9 cellular contexts compared by ENCODE assay signal in genomic region chr18:22170421-22171262, GRCh38. TPM values are rescaled to one million over a fixed set of nuclear protein-coding genes. Genes with fewer than 3 reads are reported as not detected.
A peak's percentile ranks its signal among the peaks of the same experiment; 100 is the strongest.
DNase-seq lines count a peak whose midpoint lies in the region; ATAC-seq, FAIRE-seq and TF ChIP-seq lines count a peak whose summit lies in the region.
"Had no signal": no experiment of that assay in that cellular context is flagged by ENCODE, and none has a peak within 500 bp of the region (broad histone marks: within the 10 kb centered on the region; RNA-seq: fewer than 3 reads in every experiment).

No MANE protein-coding gene starts in this region.

- ATAC-seq in HepG2: peak; percentile 62

- no peak overlapping the region for H3K27ac ChIP-seq in HepG2 (ENCODE audit: extremely low read length, insufficient read depth, low read length)
- H3K27ac ChIP-seq in thymus (ENCODE audit: low read depth): peak overlapping the region; percentile 31

- H3K9ac ChIP-seq in HepG2 (ENCODE audit: insufficient read depth, low read depth, low read length): peak overlapping the region; percentile 72

- BruUV-seq in HepG2 (replicated peaks; lab: Mats Ljungman, UMichigan): no TSS peak

- peaks cover 47% of the 10 kb centered on the region for H3K4me1 ChIP-seq in HepG2 (ENCODE audit: insufficient read depth, low read length)
- peaks cover 3% of the 10 kb centered on the region for H3K4me1 ChIP-seq in thymus (ENCODE audit: control insufficient read depth, insufficient read depth, low read length)

- TF ChIP-seq EP300 in HepG2 (IDR thresholded peaks at IDR 0.05; ENCODE audit: low read depth in 2 of 2, low read length in 2 of 2) (no peak), HepG2 (CRISPR knock-in tag; IDR thresholded peaks at IDR 0.05; ENCODE audit: borderline replicate concordance) (no peak)

- no peaks in the 10 kb centered on the region for H3K9me3 ChIP-seq in HepG2 (ENCODE audit: low read length)
- peaks cover 1% of the 10 kb centered on the region for H3K9me3 ChIP-seq in thymus (ENCODE audit: control insufficient read depth)

- POLR2A ChIA-PET in HepG2 (lab: Yijun Ruan, JAX): interaction anchor here (0.5 to 1.8 kb wide), 3 partner anchors 24 to 151 kb away, joined by 3 to 6 read pairs (median 4); no protein-coding TSS in a partner anchor

- TF ChIP-seq RAD21 in HepG2 (CRISPR knock-in tag; IDR thresholded peaks at IDR 0.05): no peak

- peak overlapping the region; percentile 87 for H3K4me2 ChIP-seq in HepG2 (ENCODE audit: low read depth, low read length)

- peak; percentile 66 for DNase-seq in NCI-H69 (lab: John Stamatoyannopoulos, UW)
- DNase-seq in cardiac fibroblast (ENCODE audit: low read depth in 2 of 2): peak; percentile 77 to 78
- peak; percentile 13 for DNase-seq in HepG2 (ENCODE audit: low spot score)
- no peak for DNase-seq in urothelium cell line (ENCODE audit: low spot score)
- no peak for DNase-seq in NCI-H1436 treated with DMSO at 0.1 percent for 48 hours (lab: John Stamatoyannopoulos, UW)
- DNase-seq in mesenteric fat pad (ENCODE audit: low spot score): no peak

- no peaks in the 10 kb centered on the region for H4K20me1 ChIP-seq in HepG2 (ENCODE audit: insufficient read depth, low read length)

- no peaks in the 10 kb centered on the region for H3K79me2 ChIP-seq in HepG2 (ENCODE audit: insufficient read depth, low read length)

- TF ChIP-seq CTCF in cardiac fibroblast (IDR thresholded peaks at IDR 0.05; ENCODE audit: low read depth, low read length): no peak
- no peak for TF ChIP-seq CTCF in HepG2 (CRISPR knock-in tag; IDR thresholded peaks at IDR 0.05)

- peaks cover 0 to 28% of the 10 kb centered on the region in 2 experiments; a peak in 3 of 5 replicates for H3K27me3 ChIP-seq in HepG2 (ENCODE audit: control insufficient read depth in 1 of 2, insufficient read depth in 2 of 2, low read length in 2 of 2)
- H3K27me3 ChIP-seq in thymus (ENCODE audit: control insufficient read depth, insufficient read depth): peaks cover 95% of the 10 kb centered on the region

- intact Hi-C loops in HepG2 (cut with micrococcal nuclease; ENCODE audit: unreplicated experiment): loop anchor here (10.0 kb wide), 2 partner anchors 114 to 146 kb away; no protein-coding TSS in a partner anchor

- TF ChIP-seq POLR2A in HepG2 (IDR thresholded peaks at IDR 0.05; ENCODE audit: insufficient read depth in 1 of 2, low read depth in 2 of 2, low read length in 2 of 2): no peak

- FAIRE-seq in HepG2 (lab: Jason Lieb, UNC) (no peak), urothelium cell line (lab: Jason Lieb, UNC) (no peak)
- FAIRE-seq: TTC549 had no signal

- H3K4me3 ChIP-seq in GM08714 (ENCODE audit: low read length) (peak overlapping the region; percentile 56), cardiac fibroblast (replicated peaks in 1 of 2; ENCODE audit: low read depth in 2 of 2, low read length in 2 of 2) (peak overlapping the region; percentile 77 to 89), HepG2 (replicated peaks in 1 of 3; ENCODE audit: insufficient read depth in 1 of 3, low read depth in 2 of 3, low read length in 3 of 3) (peak overlapping the region; percentile 85 to 91 (median 87)), thymus (ENCODE audit: low read length) (peak overlapping the region; percentile 49)

- no peak overlapping the region for H2AFZ ChIP-seq in HepG2 (ENCODE audit: low read length)

- H3K36me3 ChIP-seq in HepG2 (replicated peaks in 1 of 2; ENCODE audit: control insufficient read depth in 1 of 2, insufficient read depth in 2 of 2, low read length in 2 of 2): no peaks in the 10 kb centered on the region
- H3K36me3 ChIP-seq in thymus (ENCODE audit: control insufficient read depth, insufficient read depth): no peaks in the 10 kb centered on the region

- CTCF ChIA-PET in HepG2 (lab: Yijun Ruan, JAX; ENCODE audit: low intra/inter-chr PET ratio, low total read pairs): no interaction called here

- WGBS in HepG2 (ENCODE audit: low lambda C conversion rate): 68% methylated on average over 37 of the region's 66 CpGs
- WGBS in thymus: 1% methylated on average over 66 of the region's 66 CpGs

- in situ Hi-C loops in HepG2 (cut with HindIII; ENCODE audit: extremely low pct_ligation_motif_present, low pct_unique_long_range_greater_than_20kb): no loop called here

TF ChIP-seq in HepG2, 621 proteins besides CTCF, POLR2A, EP300 and RAD21:
- TF ChIP-seq ZBTB38 (CRISPR knock-in tag; IDR thresholded peaks at IDR 0.05) (peak; percentile 51; the same call in 1 of the 2 replicates), SSRP1 (CRISPR knock-in tag; IDR thresholded peaks at IDR 0.05) (no peak), MYPOP (CRISPR knock-in tag; IDR thresholded peaks at IDR 0.05) (peak; percentile 53; the same call in 1 of the 2 replicates), HOXA3 (CRISPR knock-in tag; IDR thresholded peaks at IDR 0.05) (peak; percentile 22; the same call in 1 of the 2 replicates), XRCC5 (optimal IDR thresholded peaks at IDR 0.05; ENCODE audit: low read length) (peak; percentile 2), HNRNPL (IDR thresholded peaks at IDR 0.05; ENCODE audit: low read depth, low read length) (0 out of 2 replicates have a peak, but pooled peaks have one; percentile 33), ZNF446 (CRISPR knock-in tag; IDR thresholded peaks at IDR 0.05) (no peak)

RNA-seq across cellular contexts. Expression of gene GATA6, which starts 1.3 kb away (rescaled TPM):
- 2.9 and 3.2 TPM in 2 replicates for total RNA-seq in HepG2 (2016; rRNA removed; fragmentation: Illumina TruSeq; extraction: Trizol)
- 0.53 and 0.71 TPM in 2 replicates for total RNA-seq in HepG2 (2016; cell fraction: cytosol; rRNA removed; fragmentation: Illumina TruSeq; extraction: Trizol; ENCODE audit: low read depth)
- total RNA-seq in HepG2 (2016; cell fraction: insoluble cytoplasmic fraction; rRNA removed; fragmentation: Illumina TruSeq; extraction: Trizol): 2.5 and 3.4 TPM in 2 replicates
- total RNA-seq in HepG2 (2016; cell fraction: membrane; rRNA removed; fragmentation: Illumina TruSeq; extraction: Trizol): 2.1 and 2.4 TPM in 2 replicates
- total RNA-seq in HepG2 (2016; cell fraction: nucleus; rRNA removed; fragmentation: Illumina TruSeq; extraction: Trizol): 2.9 and 3.3 TPM in 2 replicates
- 0.84 and 0.95 TPM in 2 replicates for polyA plus RNA-seq in HepG2 (2011; rRNA removed)
- polyA plus RNA-seq in HepG2 (2011; cell fraction: cytosol; rRNA removed): 0.38 and 0.39 TPM in 2 replicates
- 1.6 and 2.6 TPM in 2 replicates for polyA plus RNA-seq in HepG2 (2011; cell fraction: nucleus; rRNA removed)
- polyA plus RNA-seq in HepG2 (2012): 0.52 and 0.87 TPM in 2 replicates
- 0.33 and 0.35 TPM in 2 replicates for polyA plus RNA-seq in HepG2 (2016; cell fraction: cytosol; fragmentation: Illumina TruSeq; extraction: Trizol; ENCODE audit: low read depth)
- 3.6 and 4.5 TPM in 2 replicates for polyA plus RNA-seq in HepG2 (2016; cell fraction: insoluble cytoplasmic fraction; fragmentation: Illumina TruSeq; extraction: Trizol; ENCODE audit: low read depth)
- polyA plus RNA-seq in HepG2 (2016; cell fraction: membrane; fragmentation: Illumina TruSeq; extraction: Trizol; ENCODE audit: low read depth): 0.98 and 1.2 TPM in 2 replicates
- 4.1 and 6.0 TPM in 2 replicates for polyA plus RNA-seq in HepG2 (2016; cell fraction: nucleus; fragmentation: Illumina TruSeq; extraction: Trizol; ENCODE audit: insufficient read depth, low read depth)
- polyA minus RNA-seq in HepG2 (2011; rRNA and poly(A)+ RNA removed; ENCODE audit: low replicate concordance): 1.2 and 1.3 TPM in 2 replicates
- polyA minus RNA-seq in HepG2 (2011; cell fraction: cytosol; rRNA and poly(A)+ RNA removed): 0.89 and 1.1 TPM in 2 replicates
- 2.0 and 3.2 TPM in 2 replicates for polyA minus RNA-seq in HepG2 (2011; cell fraction: nucleus; rRNA and poly(A)+ RNA removed)
- polyA plus RNA-seq in thymus: 2.0 TPM
- 26.6 TPM for total RNA-seq in mesenteric fat pad

Comparison
In these comparisons a context has a peak if more than half of its experiments do, and no peak if none do; other contexts are left out.
1. DNase-seq: peak in NCI-H69 (single experiment), cardiac fibroblast (2 of 2) and HepG2 (single experiment); none in urothelium cell line (single experiment), NCI-H1436 treated with DMSO at 0.1 percent for 48 hours (single experiment) and mesenteric fat pad (single experiment).
2. Peak in every context shown above with its lines, with median percentiles within 50 percentile points of each other: H3K4me3 ChIP-seq.